7 cellular contexts compared by ENCODE assay signal in the genomic region with DNA sequence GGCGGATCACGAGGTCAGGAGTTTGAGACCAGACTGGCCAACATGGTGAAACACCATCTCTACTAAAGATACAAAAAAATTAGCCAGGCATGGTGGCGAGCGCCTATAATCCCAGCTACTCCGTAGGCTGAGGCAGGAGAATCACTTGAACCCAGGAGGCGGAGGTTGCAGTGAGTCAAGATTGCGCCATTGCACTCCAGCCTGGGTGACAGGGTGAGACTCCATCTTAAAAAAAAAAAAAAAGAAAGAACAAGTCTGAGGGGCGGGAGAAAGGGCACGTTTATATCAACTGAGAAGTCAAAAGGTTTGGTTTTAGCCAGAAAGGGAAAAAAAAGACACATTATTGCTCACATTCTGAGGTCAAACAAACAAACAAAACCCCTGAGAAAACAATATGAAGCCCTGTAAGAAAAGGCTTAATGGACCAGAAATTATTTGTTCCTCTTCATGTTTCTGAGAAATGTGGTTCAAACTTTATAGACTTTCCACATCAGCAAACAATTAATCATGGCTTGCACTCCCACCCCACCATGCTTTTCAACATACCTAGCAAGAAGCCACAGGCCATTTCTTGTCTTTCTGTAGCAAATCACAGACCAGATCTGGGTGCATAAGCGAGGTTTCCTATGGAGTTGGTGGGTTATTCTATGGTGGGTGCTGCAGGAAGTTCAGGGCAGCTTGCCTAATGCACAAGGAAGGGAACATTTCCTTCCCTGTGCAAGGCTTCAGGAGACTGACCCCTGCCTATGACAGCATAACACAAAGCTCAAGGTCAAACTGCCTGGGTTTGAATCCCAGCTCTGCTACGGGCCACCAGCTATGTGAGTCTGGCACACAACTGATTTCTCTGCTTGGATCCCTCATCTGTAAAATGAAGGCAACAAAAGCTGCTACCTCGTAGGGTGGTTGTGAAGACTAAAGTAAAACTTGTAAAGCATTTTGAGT.
DNase-seq lines count a peak whose midpoint lies in the region; TF ChIP-seq lines count a peak whose summit lies in the region.

No MANE protein-coding gene starts in this region.

- peaks cover 6 to 30% of the 10 kb centered on the region in 2 donors for H3K4me1 ChIP-seq in ascending aorta

- peak; percentile 55 for DNase-seq in KG1 (lab: John Stamatoyannopoulos, UW)
- DNase-seq in ascending aorta (ENCODE audit: low spot score in 2 of 2) = no peak
- DNase-seq in activated effector memory CD4-positive, alpha-beta T cell treated with anti-CD3 and anti-CD28 coated beads, Interleukin-2, amount 50 U/mL, for 16 hours = no peak
- no peak for DNase-seq in stimulated activated CD4-positive, alpha-beta T cell treated with anti-CD3 and anti-CD28 coated beads, Interleukin-1b, Interleukin-23, amount 100 ng/mL, for 48 hours
- DNase-seq in amygdala (lab: John Stamatoyannopoulos, UW) = no peak

- H3K27me3 ChIP-seq in ascending aorta (no peaks in the 10 kb centered on the region), layer of hippocampus (ENCODE audit: control insufficient read depth, insufficient read depth, low read length) (no peaks in the 10 kb centered on the region)

- H3K27ac ChIP-seq in ascending aorta (peak overlapping the region; percentile 80 to 84), layer of hippocampus (ENCODE audit: low read depth, low read length) (peak overlapping the region; percentile 55), temporal lobe (ENCODE audit: low read depth, low read length) (peak overlapping the region; percentile 87)

- H3K9me3 ChIP-seq in ascending aorta = no peaks in the 10 kb centered on the region

- no peak overlapping the region for H3K4me3 ChIP-seq in ascending aorta

- TF ChIP-seq CTCF in ascending aorta (IDR thresholded peaks at IDR 0.05) = no peak

- no peaks in the 10 kb centered on the region for H3K36me3 ChIP-seq in ascending aorta

- intact Hi-C loops in ascending aorta (cut with DNase I) = loop anchor here (2.0 to 10.0 kb wide), 3 partner anchors 79 to 1021 kb away; a partner anchor contains a TSS
